1 cellular context compared by ENCODE assay signal in the genomic region with DNA sequence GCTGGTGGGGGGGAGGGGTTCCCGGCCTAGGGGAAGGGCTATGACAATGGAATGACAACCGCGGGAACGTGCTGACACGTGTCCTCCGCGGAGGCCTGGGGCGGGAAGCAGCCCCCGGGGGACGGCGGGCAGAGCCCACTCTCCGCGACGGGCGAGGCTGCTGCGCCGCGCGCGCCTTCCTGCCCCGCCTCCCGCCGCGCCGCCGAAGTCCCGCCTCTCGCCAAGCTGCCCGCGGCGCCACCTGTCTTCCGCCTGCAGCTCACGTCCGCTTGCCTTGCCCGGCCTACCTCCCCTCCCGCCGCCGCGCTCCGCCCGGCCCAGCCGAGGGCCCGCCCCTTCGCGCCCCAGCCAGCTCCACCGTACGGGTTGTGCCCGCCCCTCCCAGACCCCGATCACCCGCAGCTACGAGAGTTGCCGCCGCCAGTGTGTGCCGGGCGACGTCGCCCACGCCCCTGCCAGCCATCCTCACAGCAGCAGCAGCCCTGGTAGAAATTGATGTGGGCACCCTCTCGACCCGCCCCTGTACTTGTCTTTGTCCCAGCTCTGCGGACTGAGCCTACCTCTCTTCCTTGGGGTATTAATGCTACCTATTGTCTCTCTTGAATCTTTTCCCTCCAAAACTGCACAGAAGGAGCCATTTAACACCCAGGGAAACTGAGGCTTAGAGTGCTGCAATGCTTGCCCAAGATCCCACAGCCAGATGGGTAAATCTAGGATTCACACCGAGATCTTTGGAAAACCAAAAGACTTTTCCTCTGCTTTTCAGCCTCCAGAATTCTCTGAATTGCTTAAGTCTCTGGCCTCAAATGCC.
TF ChIP-seq lines count a peak whose summit lies in the region.

A gene with protein sequence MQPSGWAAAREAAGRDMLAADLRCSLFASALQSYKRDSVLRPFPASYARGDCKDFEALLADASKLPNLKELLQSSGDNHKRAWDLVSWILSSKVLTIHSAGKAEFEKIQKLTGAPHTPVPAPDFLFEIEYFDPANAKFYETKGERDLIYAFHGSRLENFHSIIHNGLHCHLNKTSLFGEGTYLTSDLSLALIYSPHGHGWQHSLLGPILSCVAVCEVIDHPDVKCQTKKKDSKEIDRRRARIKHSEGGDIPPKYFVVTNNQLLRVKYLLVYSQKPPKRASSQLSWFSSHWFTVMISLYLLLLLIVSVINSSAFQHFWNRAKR (minus strand): TSS at position 180 of the 811 bp plus-strand sequence. CDS start 457 bp downstream, outside the sequence.

TF ChIP-seq in liver, 16 proteins besides CTCF, POLR2A, EP300 and RAD21 (continued from another document):
- TF ChIP-seq FOXA2 (IDR thresholded peaks at IDR 0.05) = no peak
- TF ChIP-seq SP1 (IDR thresholded peaks at IDR 0.05) = no peak
